Comparison of ENCODE assay signal across 1 cellular context in genomic region chr7:47255007-47255406, GRCh38.
TF ChIP-seq lines count a peak whose summit lies in the region.

No MANE protein-coding gene starts in this region.

TF ChIP-seq in H1, 55 proteins besides CTCF, POLR2A, EP300 and RAD21:
- TF ChIP-seq RNF2 (IDR thresholded peaks at IDR 0.05; ENCODE audit: borderline replicate concordance, low read depth, low read length, missing control alignments, poor library complexity, severe bottlenecking) = no peak
- no peak for TF ChIP-seq ASH2L (IDR thresholded peaks at IDR 0.05; ENCODE audit: low read length)
- TF ChIP-seq TEAD4 (IDR thresholded peaks at IDR 0.05; ENCODE audit: low read depth, low read length) = no peak
- no peak for TF ChIP-seq SIRT6 (IDR thresholded peaks at IDR 0.05; ENCODE audit: low read length)
- no peak for TF ChIP-seq FOSL1 (IDR thresholded peaks at IDR 0.05; ENCODE audit: insufficient read depth, low read depth, low read length)
- TF ChIP-seq BRCA1 (IDR thresholded peaks at IDR 0.05; ENCODE audit: low read depth, low read length) = no peak
- no peak for TF ChIP-seq EZH2 (IDR thresholded peaks at IDR 0.05; ENCODE audit: low read depth, low read length, severe bottlenecking)
- TF ChIP-seq SUZ12 (IDR thresholded peaks at IDR 0.05; ENCODE audit: low read length) = no peak
- no peak for TF ChIP-seq JUND (IDR thresholded peaks at IDR 0.05; ENCODE audit: low read length)
- TF ChIP-seq EGR1 (IDR thresholded peaks at IDR 0.05; ENCODE audit: borderline replicate concordance, low read depth, low read length) = no peak
- TF ChIP-seq NRF1 (IDR thresholded peaks at IDR 0.05; ENCODE audit: low read depth, low read length) = no peak
- TF ChIP-seq SP2 (IDR thresholded peaks at IDR 0.05; ENCODE audit: low read length) = no peak
- TF ChIP-seq POLR2AphosphoS5 (IDR thresholded peaks at IDR 0.05; ENCODE audit: low read depth, low read length) = no peak
- TF ChIP-seq CHD7 (IDR thresholded peaks at IDR 0.05; ENCODE audit: insufficient replicate concordance, low read length) = no peak
- TF ChIP-seq SIN3A (conservative IDR thresholded peaks at IDR 0.05 in 1 of 2, IDR thresholded peaks at IDR 0.05 in 1 of 2; ENCODE audit: low read depth in 1 of 2, low read length in 2 of 2) = no peak
- no peak for TF ChIP-seq ATF2 (IDR thresholded peaks at IDR 0.05; ENCODE audit: low read length)
- TF ChIP-seq TCF12 (IDR thresholded peaks at IDR 0.05; ENCODE audit: low read depth, low read length) = no peak
- TF ChIP-seq GTF2F1 (IDR thresholded peaks at IDR 0.05; ENCODE audit: borderline replicate concordance, low read depth, low read length) = no peak
- no peak for TF ChIP-seq HDAC2 (IDR thresholded peaks at IDR 0.05; ENCODE audit: borderline replicate concordance in 1 of 2, low read depth in 2 of 2, low read length in 2 of 2)
